11 cellular contexts compared by ENCODE assay signal in genomic region chr3:188272481-188273372, GRCh38.
DNase-seq lines count a peak whose midpoint lies in the region; ATAC-seq and TF ChIP-seq lines count a peak whose summit lies in the region.
"Had no signal": no experiment of that assay in that cellular context is flagged by ENCODE, and none has a peak within 500 bp of the region (broad histone marks: within the 10 kb centered on the region; RNA-seq: fewer than 3 reads in every experiment).

No MANE protein-coding gene starts in this region.

- no peak overlapping the region for H3K9ac ChIP-seq in colonic mucosa (ENCODE audit: low read depth in 2 of 2, low read length in 2 of 2)

- intact Hi-C loops in sigmoid colon (cut with DNase I): loop anchor here (5.0 kb wide), 1 partner anchor 220 kb away; no protein-coding TSS in a partner anchor
- intact Hi-C loops in colonic mucosa (cut with DNase I): loop anchor here (10.0 kb wide), 1 partner anchor 528 kb away; the partner anchor contains the start of gene BCL6

- no peak for TF ChIP-seq POLR2A in sigmoid colon (IDR thresholded peaks at IDR 0.05)

- no peak for ATAC-seq in GM18868 (IDR thresholded peaks at IDR 0.05; ENCODE audit: unreplicated experiment)
- no peak for ATAC-seq in HG03025 (IDR thresholded peaks at IDR 0.05; ENCODE audit: low FRiP score, unreplicated experiment)

- H3K27me3 ChIP-seq in sigmoid colon (no peaks in the 10 kb centered on the region), colonic mucosa (no peaks in the 10 kb centered on the region)

- WGBS in sigmoid colon, 2 donors: 78 to 85% methylated on average over 12 of the region's 12 CpGs

- H3K9me3 ChIP-seq in sigmoid colon (no peaks in the 10 kb centered on the region), colonic mucosa (no peaks in the 10 kb centered on the region)

- no peak for TF ChIP-seq CTCF in sigmoid colon (IDR thresholded peaks at IDR 0.05)
- TF ChIP-seq CTCF in GM20000 (IDR thresholded peaks at IDR 0.05; ENCODE audit: extremely low read depth, missing control alignments): no peak
- no peak for TF ChIP-seq CTCF in colonic mucosa (IDR thresholded peaks at IDR 0.05)

- H3K27ac ChIP-seq in sigmoid colon: peak overlapping the region; percentile 88 to 94 (median 90)
- H3K27ac ChIP-seq in colonic mucosa: no peak overlapping the region

- peak in 3 of 4 donors; percentile 46 to 63 (median 54) for TF ChIP-seq EP300 in sigmoid colon (IDR thresholded peaks at IDR 0.05)

- H3K4me3 ChIP-seq in sigmoid colon: no peak overlapping the region
- H3K4me3 ChIP-seq in colonic mucosa: no peak overlapping the region
- H3K4me3 ChIP-seq: skin epidermis had no signal

- DNase-seq in ELR (ENCODE audit: low read depth) (peak; percentile 96), RKO (ENCODE audit: low spot score) (peak; percentile 50), fibroblast of peridontal ligament (ENCODE audit: extremely low read depth) (peak; percentile 86), sigmoid colon (no peak), GM20000 (ENCODE audit: low spot score) (no peak), colonic mucosa (no peak)
- DNase-seq: activated CD4-positive, alpha-beta T cell treated with anti-CD3 and anti-CD28 coated beads, Interleukin-2, amount 50 U/mL, for 4 hours; NCI-H2171 had no signal

- H3K36me3 ChIP-seq in sigmoid colon (no peaks in the 10 kb centered on the region), colonic mucosa (no peaks in the 10 kb centered on the region)

- H3K4me1 ChIP-seq in sigmoid colon (peaks cover 0 to 95% (median 87%) of the 10 kb centered on the region in 4 donors), colonic mucosa (peaks cover 6% of the 10 kb centered on the region)

Comparison
In these comparisons a context has a peak if more than half of its experiments do, and no peak if none do; other contexts are left out.
1. DNase-seq: peak in ELR (single experiment), RKO (single experiment) and fibroblast of peridontal ligament (single experiment); none in sigmoid colon (single experiment), GM20000 (single experiment) and colonic mucosa (single experiment).